Comparison of ENCODE assay signal across 38 cellular contexts in genomic region chr16:83746611-83747010, GRCh38.
"Had no signal": no experiment of that assay in that cellular context is flagged by ENCODE, and none has a peak within 500 bp of the region (broad histone marks: within the 10 kb centered on the region; RNA-seq: fewer than 3 reads in every experiment).

No MANE protein-coding gene starts in this region.

- FAIRE-seq: astrocyte, colon had no signal

- H3K27me3 ChIP-seq: adrenal gland, ascending aorta, body of pancreas, brain microvascular endothelial cell, breast epithelium, cardiac muscle cell had no signal

- H3K36me3 Mint-ChIP-seq: activated naive CD4-positive, alpha-beta T cell treated with anti-CD3 and anti-CD28 coated beads, Interleukin-2, amount 10 ng/mL, durations not matched to agents 7 days and 5 days; activated naive CD4-positive, alpha-beta T cell treated with anti-CD3 and anti-CD28 coated beads, Interleukin-2, amount 50 U/mL, for 24 hours; activated naive CD4-positive, alpha-beta T cell treated with anti-CD3 and anti-CD28 coated beads, Interleukin-2, amount 50 U/mL, for 72 hours; activated naive CD8-positive, alpha-beta T cell; activated naive CD8-positive, alpha-beta T cell treated with anti-CD3 and anti-CD28 coated beads for 36 hours; activated naive CD8-positive, alpha-beta T cell treated with anti-CD3 and anti-CD28 coated beads, Interleukin-2, amount 10 ng/mL, durations not matched to agents 7 days and 5 days; brain had no signal

- H3K4me3 Mint-ChIP-seq: activated naive CD4-positive, alpha-beta T cell treated with anti-CD3 and anti-CD28 coated beads for 36 hours; activated naive CD4-positive, alpha-beta T cell treated with anti-CD3 and anti-CD28 coated beads, Interleukin-2, amount 10 ng/mL, durations not matched to agents 7 days and 5 days; activated naive CD4-positive, alpha-beta T cell treated with anti-CD3 and anti-CD28 coated beads, Interleukin-2, amount 50 U/mL, for 24 hours; activated naive CD8-positive, alpha-beta T cell; activated naive CD8-positive, alpha-beta T cell treated with anti-CD3 and anti-CD28 coated beads for 36 hours; activated naive CD8-positive, alpha-beta T cell treated with anti-CD3 and anti-CD28 coated beads, Interleukin-2, amount 10 ng/mL, durations not matched to agents 7 days and 5 days; activated naive CD8-positive, alpha-beta T cell treated with anti-CD3 and anti-CD28 coated beads, Interleukin-2, amount 50 U/mL, for 24 hours; activated T-cell treated with anti-CD3 and anti-CD28 coated beads, Interleukin-2, amount 50 U/mL, for 4 hours; activated T-cell treated with anti-CD3 and anti-CD28 coated beads, Interleukin-2, amount 50 U/mL, for 72 hours; activated T-helper 1 cell treated with anti-CD3 and anti-CD28 coated beads, Interleukin-12 subunit alpha, Interleukin-12 subunit beta, Interleukin-2, Interleukin-4 antibody, amounts not matched to agents 30 ng/mL and 10 ng/mL and 1 ng/mL, durations not matched to agents 14 hours and 24 hours and 36 hours; activated T-helper 17 cell treated with anti-CD3 and anti-CD28 coated beads, Interleukin-2, amount 50 U/mL, for 72 hours; brain; central memory CD8-positive, alpha-beta T cell had no signal

- H3K27me3 Mint-ChIP-seq: activated naive CD4-positive, alpha-beta T cell treated with anti-CD3 and anti-CD28 coated beads, Interleukin-2, amount 10 ng/mL, durations not matched to agents 7 days and 5 days had no signal

- ATAC-seq: activated naive CD4-positive, alpha-beta T cell treated with anti-CD3 and anti-CD28 coated beads, Interleukin-2, amount 50 U/mL, for 72 hours; activated naive CD8-positive, alpha-beta T cell treated with anti-CD3 and anti-CD28 coated beads, Interleukin-2, amount 50 U/mL, for 24 hours; activated T-cell treated with anti-CD3 and anti-CD28 coated beads, Interleukin-2, amount 50 U/mL, for 4 hours; activated T-cell treated with anti-CD3 and anti-CD28 coated beads, Interleukin-2, amount 50 U/mL, for 72 hours; activated T-helper 17 cell treated with anti-CD3 and anti-CD28 coated beads, Interleukin-2, amount 50 U/mL, for 72 hours; body of pancreas had no signal

- H3K4me1 Mint-ChIP-seq: activated naive CD4-positive, alpha-beta T cell treated with anti-CD3 and anti-CD28 coated beads, Interleukin-2, amount 10 ng/mL, durations not matched to agents 7 days and 5 days; activated naive CD4-positive, alpha-beta T cell treated with anti-CD3 and anti-CD28 coated beads, Interleukin-2, amount 50 U/mL, for 24 hours; activated naive CD8-positive, alpha-beta T cell treated with anti-CD3 and anti-CD28 coated beads for 36 hours; activated naive CD8-positive, alpha-beta T cell treated with anti-CD3 and anti-CD28 coated beads, Interleukin-2, amount 10 ng/mL, durations not matched to agents 7 days and 5 days; activated naive CD8-positive, alpha-beta T cell treated with anti-CD3 and anti-CD28 coated beads, Interleukin-2, amount 50 U/mL, for 24 hours; activated T-helper 17 cell treated with anti-CD3 and anti-CD28 coated beads, Interleukin-2, amount 50 U/mL, for 72 hours; central memory CD8-positive, alpha-beta T cell had no signal

- H3K36me3 ChIP-seq: adrenal gland, brain microvascular endothelial cell, breast epithelium, cardiac muscle cell had no signal

- H3K27ac Mint-ChIP-seq: activated naive CD4-positive, alpha-beta T cell treated with anti-CD3 and anti-CD28 coated beads for 36 hours; activated naive CD4-positive, alpha-beta T cell treated with anti-CD3 and anti-CD28 coated beads, Interleukin-2, amount 10 ng/mL, durations not matched to agents 7 days and 5 days; activated naive CD4-positive, alpha-beta T cell treated with anti-CD3 and anti-CD28 coated beads, Interleukin-2, amount 50 U/mL, for 24 hours; activated naive CD4-positive, alpha-beta T cell treated with anti-CD3 and anti-CD28 coated beads, Interleukin-2, amount 50 U/mL, for 72 hours; activated naive CD8-positive, alpha-beta T cell; activated naive CD8-positive, alpha-beta T cell treated with anti-CD3 and anti-CD28 coated beads for 36 hours; activated naive CD8-positive, alpha-beta T cell treated with anti-CD3 and anti-CD28 coated beads, Interleukin-2, amount 10 ng/mL, durations not matched to agents 7 days and 5 days; activated naive CD8-positive, alpha-beta T cell treated with anti-CD3 and anti-CD28 coated beads, Interleukin-2, amount 50 U/mL, for 24 hours; activated T-cell treated with anti-CD3 and anti-CD28 coated beads, Interleukin-2, amount 50 U/mL, for 72 hours; activated T-helper 1 cell treated with anti-CD3 and anti-CD28 coated beads, Interleukin-12 subunit alpha, Interleukin-12 subunit beta, Interleukin-2, Interleukin-4 antibody, amounts not matched to agents 30 ng/mL and 10 ng/mL and 1 ng/mL, durations not matched to agents 14 hours and 24 hours and 36 hours; activated T-helper 17 cell treated with anti-CD3 and anti-CD28 coated beads, Interleukin-2, amount 50 U/mL, for 72 hours; activated T-helper 2 cell treated with anti-CD3 and anti-CD28 coated beads, Interferon-gamma antibody, Interleukin-2, Interleukin-4, amounts not matched to agents 10 μg/mL and 5 μg/mL and 100 μg/mL, durations not matched to agents 14 hours and 24 hours and 36 hours; brain had no signal

- H3K9me3 ChIP-seq: adrenal gland, ascending aorta, body of pancreas, breast epithelium had no signal

- H3K27ac ChIP-seq: adrenal gland, ascending aorta, body of pancreas, brain microvascular endothelial cell, breast epithelium, cardiac muscle cell had no signal

- H3K4me1 ChIP-seq: adrenal gland, ascending aorta, body of pancreas, breast epithelium had no signal

- H3K9me3 Mint-ChIP-seq: activated naive CD4-positive, alpha-beta T cell treated with anti-CD3 and anti-CD28 coated beads for 36 hours; activated naive CD4-positive, alpha-beta T cell treated with anti-CD3 and anti-CD28 coated beads, Interleukin-2, amount 10 ng/mL, durations not matched to agents 7 days and 5 days; activated naive CD4-positive, alpha-beta T cell treated with anti-CD3 and anti-CD28 coated beads, Interleukin-2, amount 50 U/mL, for 24 hours; activated naive CD4-positive, alpha-beta T cell treated with anti-CD3 and anti-CD28 coated beads, Interleukin-2, amount 50 U/mL, for 72 hours; activated naive CD8-positive, alpha-beta T cell treated with anti-CD3 and anti-CD28 coated beads for 36 hours; activated naive CD8-positive, alpha-beta T cell treated with anti-CD3 and anti-CD28 coated beads, Interleukin-2, amount 50 U/mL, for 24 hours; activated T-cell treated with anti-CD3 and anti-CD28 coated beads, Interleukin-2, amount 50 U/mL, for 4 hours; activated T-cell treated with anti-CD3 and anti-CD28 coated beads, Interleukin-2, amount 50 U/mL, for 72 hours; activated T-helper 17 cell treated with anti-CD3 and anti-CD28 coated beads, Interleukin-2, amount 50 U/mL, for 72 hours; activated T-helper 2 cell treated with anti-CD3 and anti-CD28 coated beads, Interferon-gamma antibody, Interleukin-2, Interleukin-4, amounts not matched to agents 10 μg/mL and 5 μg/mL and 100 μg/mL, durations not matched to agents 14 hours and 24 hours and 36 hours; central memory CD8-positive, alpha-beta T cell had no signal

- DNase-seq: activated effector memory CD4-positive, alpha-beta T cell treated with anti-CD3 and anti-CD28 coated beads, Interleukin-2, amount 50 U/mL, for 16 hours; activated effector memory CD4-positive, alpha-beta T cell treated with Interleukin-2 at 50 U/mL for 16 hours; activated gamma-delta T cell; activated gamma-delta T cell treated with Interleukin-2 at 50 U/mL for 16 hours; activated naive CD4-positive, alpha-beta T cell; activated naive CD4-positive, alpha-beta T cell treated with anti-CD3 and anti-CD28 coated beads for 36 hours; activated naive CD4-positive, alpha-beta T cell treated with anti-CD3 and anti-CD28 coated beads, Interleukin-2, amount 10 ng/mL, durations not matched to agents 7 days and 5 days; activated naive CD4-positive, alpha-beta T cell treated with anti-CD3 and anti-CD28 coated beads, Interleukin-2, amount 50 U/mL, for 16 hours; activated naive CD4-positive, alpha-beta T cell treated with Interleukin-2 at 50 U/mL for 16 hours; activated naive CD8-positive, alpha-beta T cell treated with anti-CD3 and anti-CD28 coated beads for 36 hours; activated naive CD8-positive, alpha-beta T cell treated with anti-CD3 and anti-CD28 coated beads, Interleukin-2, amount 10 ng/mL, durations not matched to agents 7 days and 5 days; activated naive CD8-positive, alpha-beta T cell treated with anti-CD3 and anti-CD28 coated beads, Interleukin-2, amount 50 U/mL, for 24 hours; activated T-cell treated with anti-CD3 and anti-CD28 coated beads, Interleukin-2, amount 50 U/mL, for 4 hours; activated T-cell treated with anti-CD3 and anti-CD28 coated beads, Interleukin-2, amount 50 U/mL, for 48 hours; activated T-cell treated with anti-CD3 and anti-CD28 coated beads, Interleukin-2, amount 50 U/mL, for 72 hours; adrenal gland; amniotic stem cell; amygdala; anterior cingulate cortex; aorta; body of pancreas; brain microvascular endothelial cell; caudate nucleus; central memory CD4-positive, alpha-beta T cell; cerebellar nuclear complex had no signal

- H3K4me3 ChIP-seq: adrenal gland, ascending aorta, body of pancreas, breast epithelium, cardiac muscle cell had no signal
